ENCODE assay signal across 28 cellular contexts in genomic region chr5:113652161-113652560, GRCh38.
"Had no signal": no experiment of that assay in that cellular context is flagged by ENCODE, and none has a peak within 500 bp of the region (broad histone marks: within the 10 kb centered on the region; RNA-seq: fewer than 3 reads in every experiment).

No MANE protein-coding gene starts in this region.

- H3K4me1 Mint-ChIP-seq: naive thymus-derived CD4-positive, alpha-beta T cell; nephron; neural progenitor cell had no signal

- H3K27ac ChIP-seq: esophagus muscularis mucosa, foreskin keratinocyte, gastroesophageal sphincter, heart left ventricle, hepatocyte, left lung, neural progenitor cell, parathyroid adenoma, prostate gland, right atrium auricular region, stomach, thyroid gland, vagina had no signal

- H3K36me3 Mint-ChIP-seq: naive thymus-derived CD4-positive, alpha-beta T cell; neural progenitor cell had no signal

- ATAC-seq: foreskin keratinocyte; gastroesophageal sphincter; heart left ventricle; left cardiac atrium; left lung; naive thymus-derived CD4-positive, alpha-beta T cell; sciatic nerve had no signal

- H3K79me2 ChIP-seq: hepatocyte, parathyroid adenoma had no signal

- H3K4me3 Mint-ChIP-seq: naive thymus-derived CD4-positive, alpha-beta T cell; nephron; neural progenitor cell had no signal

- DNase-seq: dermis blood vessel endothelial cell; effector memory CD4-positive, alpha-beta T cell; foreskin keratinocyte; heart left ventricle; left cardiac atrium; left lung; mesendoderm; midbrain; naive thymus-derived CD4-positive, alpha-beta T cell; stimulated activated CD4-positive, alpha-beta T cell treated with anti-CD3 and anti-CD28 coated beads, Interleukin-12 subunit alpha, Interleukin-12 subunit beta, amount 100 ng/mL, for 4 hours; stimulated activated CD4-positive, alpha-beta T cell treated with anti-CD3 and anti-CD28 coated beads, Interleukin-1b, Interleukin-23, amount 100 ng/mL, for 48 hours; stimulated activated CD4-positive, alpha-beta T cell treated with anti-CD3 and anti-CD28 coated beads, Interleukin-4, amount 100 ng/mL, for 1 hour; stimulated activated CD8-positive, alpha-beta memory T cell treated with anti-CD3 and anti-CD28 coated beads, Interleukin-4, amount 100 ng/mL, for 48 hours; stimulated activated naive CD4-positive, alpha-beta T cell treated with Interleukin-2 at 50 U/mL for 16 hours; stomach; thyroid gland; trophoblast cell had no signal

- H3K4me1 ChIP-seq: esophagus muscularis mucosa, foreskin keratinocyte, gastroesophageal sphincter, heart left ventricle, left lung, neural progenitor cell, parathyroid adenoma, prostate gland, right atrium auricular region, stomach, thyroid gland, vagina had no signal

- H3K36me3 ChIP-seq: esophagus muscularis mucosa, gastroesophageal sphincter, heart left ventricle, left lung, neural progenitor cell, prostate gland, right atrium auricular region, stomach, thyroid gland, vagina had no signal

- H3K4me3 ChIP-seq: esophagus muscularis mucosa, gastroesophageal sphincter, heart left ventricle, hepatocyte, left lung, neural progenitor cell, prostate gland, right atrium auricular region, smooth muscle cell, stomach, thyroid gland, vagina had no signal

- H3K27me3 ChIP-seq: esophagus muscularis mucosa, foreskin keratinocyte, gastroesophageal sphincter, hepatocyte, left lung, neural progenitor cell, right atrium auricular region, stomach, thyroid gland, vagina had no signal

- H3K27ac Mint-ChIP-seq: naive thymus-derived CD4-positive, alpha-beta T cell; nephron; neural progenitor cell had no signal

- H3K4me2 ChIP-seq: hepatocyte, neural progenitor cell, smooth muscle cell had no signal

- H2AFZ ChIP-seq: hepatocyte, neural progenitor cell, parathyroid adenoma had no signal
